In genomic region chr4:74178798-74179197, GRCh38 we compare ENCODE assay signal across 28 cellular contexts.
"Had no signal": no experiment of that assay in that cellular context is flagged by ENCODE, and none has a peak within 500 bp of the region (broad histone marks: within the 10 kb centered on the region; RNA-seq: fewer than 3 reads in every experiment).

No MANE protein-coding gene starts in this region.

- H3K27ac Mint-ChIP-seq: dendritic cell treated with granulocyte-macrophage colony-stimulating factor and Interleukin-4, amounts not matched to agents 40 ng/mL and 50 ng/mL, for 4 days; effector memory CD8-positive, alpha-beta T cell; endodermal cell had no signal

- H3K4me3 Mint-ChIP-seq: dendritic cell treated with granulocyte-macrophage colony-stimulating factor and Interleukin-4, amounts not matched to agents 40 ng/mL and 50 ng/mL, for 4 days; effector memory CD8-positive, alpha-beta T cell; endodermal cell had no signal

- H3K27me3 ChIP-seq: colonic mucosa, dorsolateral prefrontal cortex, esophagus muscularis mucosa, esophagus squamous epithelium, foreskin keratinocyte, gastrocnemius medialis, gastroesophageal sphincter, heart left ventricle, heart right ventricle had no signal

- H3K27me3 Mint-ChIP-seq: dendritic cell treated with granulocyte-macrophage colony-stimulating factor and Interleukin-4, amounts not matched to agents 40 ng/mL and 50 ng/mL, for 4 days; effector memory CD8-positive, alpha-beta T cell had no signal

- ATAC-seq: effector memory CD8-positive, alpha-beta T cell; esophagus mucosa; foreskin keratinocyte; gastrocnemius medialis; gastroesophageal sphincter; heart left ventricle; heart right ventricle had no signal

- H3K9me3 ChIP-seq: colonic mucosa, esophagus muscularis mucosa, esophagus squamous epithelium, gastrocnemius medialis, gastroesophageal sphincter, heart left ventricle, heart right ventricle had no signal

- H3K36me3 ChIP-seq: colonic mucosa, esophagus muscularis mucosa, esophagus squamous epithelium, gastrocnemius medialis had no signal

- H3K4me3 ChIP-seq: colonic mucosa, coronary artery, dorsolateral prefrontal cortex, esophagus muscularis mucosa, esophagus squamous epithelium, gastrocnemius medialis, gastroesophageal sphincter, heart left ventricle, heart right ventricle had no signal

- H3K4me1 Mint-ChIP-seq: endodermal cell had no signal

- H3K9me3 Mint-ChIP-seq: dendritic cell treated with granulocyte-macrophage colony-stimulating factor and Interleukin-4, amounts not matched to agents 40 ng/mL and 50 ng/mL, for 4 days; effector memory CD8-positive, alpha-beta T cell; endodermal cell had no signal

- H3K27ac ChIP-seq: colonic mucosa, coronary artery, dorsolateral prefrontal cortex, epithelial cell of prostate, esophagus muscularis mucosa, esophagus squamous epithelium, foreskin keratinocyte, gastrocnemius medialis, gastroesophageal sphincter, heart left ventricle, heart right ventricle had no signal

- FAIRE-seq: endometrium, endothelial cell of umbilical vein, frontal cortex had no signal

- H3K4me1 ChIP-seq: colonic mucosa, esophagus muscularis mucosa, foreskin keratinocyte, gastrocnemius medialis, gastroesophageal sphincter, heart left ventricle, heart right ventricle had no signal

- DNase-seq: colonic mucosa; cortex of kidney; dermis blood vessel endothelial cell; dorsolateral prefrontal cortex; effector CD4-positive, alpha-beta T cell; effector CD8-positive, alpha-beta T cell; effector memory CD4-positive, alpha-beta T cell; effector memory CD8-positive, alpha-beta T cell; endodermal cell; erythroblast; esophagus squamous epithelium; foreskin fibroblast; foreskin keratinocyte; foreskin melanocyte; gastrocnemius medialis; glutamatergic neuron; head of caudate nucleus; heart left ventricle; heart right ventricle had no signal
